ENCODE assay signal across 21 cellular contexts in genomic region chr19:4758659-4759058, GRCh38.
"Had no signal": no experiment of that assay in that cellular context is flagged by ENCODE, and none has a peak within 500 bp of the region (broad histone marks: within the 10 kb centered on the region; RNA-seq: fewer than 3 reads in every experiment).

No MANE protein-coding gene starts in this region.

- H3K36me3 ChIP-seq: colonic mucosa, prostate gland, right atrium auricular region, sigmoid colon, tibial artery had no signal

- ATAC-seq: left lobe of liver; stimulated activated naive CD8-positive, alpha-beta T cell treated with anti-CD3 and anti-CD28 coated beads, Interleukin-15, Interleukin-2, amounts not matched to agents 100 U/mL and 50 U/mL, for 24 hours had no signal

- H3K9me3 ChIP-seq: colonic mucosa, prostate gland, right atrium auricular region, sigmoid colon, testis, tibial artery had no signal

- H3K9me3 Mint-ChIP-seq: memory B cell; neural crest cell; stimulated activated memory B cell treated with anti-CD40 and anti-IgM and Interleukin-4, amounts not matched to agents 10 μg/mL and 1 μg/mL and 100 μg/mL, for 72 hours; type B pancreatic cell had no signal

- H3K4me1 Mint-ChIP-seq: stimulated activated memory B cell treated with anti-CD40 and anti-IgM and Interleukin-4, amounts not matched to agents 10 μg/mL and 1 μg/mL and 100 μg/mL, for 72 hours had no signal

- H3K36me3 Mint-ChIP-seq: memory B cell; stimulated activated memory B cell treated with anti-CD40 and anti-IgM and Interleukin-4, amounts not matched to agents 10 μg/mL and 1 μg/mL and 100 μg/mL, for 72 hours; type B pancreatic cell had no signal

- DNase-seq: central memory CD4-positive, alpha-beta T cell; colonic mucosa; dermis blood vessel endothelial cell; hypothalamus; kidney; sigmoid colon; stimulated activated CD4-positive, alpha-beta T cell treated with anti-CD3 and anti-CD28 coated beads, Interleukin-2, amount 100 ng/mL, for 24 hours; stimulated activated CD4-positive, alpha-beta T cell treated with anti-CD3 and anti-CD28 coated beads, Interleukin-4, amount 100 ng/mL, for 24 hours; stimulated activated naive CD8-positive, alpha-beta T cell treated with anti-CD3 and anti-CD28 coated beads, Interleukin-15, Interleukin-2, amounts not matched to agents 100 U/mL and 50 U/mL, for 24 hours; substantia nigra; testis; tibial artery had no signal

- H3K4me1 ChIP-seq: parathyroid adenoma had no signal

- H3K27ac Mint-ChIP-seq: memory B cell; stimulated activated memory B cell treated with anti-CD40 and anti-IgM and Interleukin-4, amounts not matched to agents 10 μg/mL and 1 μg/mL and 100 μg/mL, for 72 hours; type B pancreatic cell had no signal

- H3K27ac ChIP-seq: colonic mucosa, parathyroid adenoma, prostate gland, right atrium auricular region, sigmoid colon, testis, tibial artery had no signal

- H3K4me3 ChIP-seq: colonic mucosa, lung, prostate gland, tibial artery had no signal
